In the genomic region with DNA sequence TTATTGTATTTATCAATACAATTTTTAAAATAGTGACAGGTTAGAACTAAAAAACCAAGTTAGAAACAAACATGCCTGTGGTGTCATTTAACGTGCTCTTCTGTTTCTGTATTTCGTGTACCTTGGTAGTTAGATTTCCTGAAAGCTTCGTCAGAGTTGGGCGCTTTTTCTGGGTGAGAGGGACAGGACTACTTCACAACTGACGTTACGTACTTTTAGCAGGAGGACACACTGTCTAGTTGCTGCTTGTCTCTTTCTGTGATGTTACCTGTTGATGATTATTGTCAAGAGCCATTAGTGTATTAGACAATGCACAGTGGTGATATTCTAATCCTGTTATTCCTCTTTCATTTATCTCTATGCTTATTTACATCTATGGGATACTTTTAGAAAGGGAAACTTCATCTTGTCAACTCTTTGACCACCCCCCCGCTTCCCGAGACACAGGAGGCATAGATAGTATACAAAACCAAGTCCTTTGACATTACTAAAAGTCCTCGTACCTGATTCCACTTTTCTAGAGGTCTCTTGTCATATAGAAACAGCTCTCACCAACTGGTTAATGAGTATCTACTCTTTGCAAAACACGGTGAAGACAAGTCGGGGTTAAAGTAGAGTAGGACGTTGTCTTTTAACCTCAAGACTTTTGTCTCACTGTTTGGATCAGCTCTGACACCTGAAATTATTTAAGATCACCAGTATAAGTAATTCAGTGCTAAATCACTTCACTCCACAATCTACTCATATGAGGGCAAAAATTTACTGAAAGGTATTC, we compare ENCODE assay signal across 30 cellular contexts.
DNase-seq lines count a peak whose midpoint lies in the region; ATAC-seq and TF ChIP-seq lines count a peak whose summit lies in the region.
"Had no signal": no experiment of that assay in that cellular context is flagged by ENCODE, and none has a peak within 500 bp of the region (broad histone marks: within the 10 kb centered on the region; RNA-seq: fewer than 3 reads in every experiment).

No MANE protein-coding gene starts in this region.

- H3K4me3 Mint-ChIP-seq in activated naive CD8-positive, alpha-beta T cell treated with anti-CD3 and anti-CD28 coated beads, Interleukin-2, amount 50 U/mL, for 24 hours = no peak overlapping the region
- H3K4me3 Mint-ChIP-seq: activated T-cell treated with anti-CD3 and anti-CD28 coated beads, Interleukin-2, amount 50 U/mL, for 24 hours; CD8-positive, alpha-beta T cell; naive thymus-derived CD8-positive, alpha-beta T cell; stimulated activated naive CD8-positive, alpha-beta T cell treated with anti-CD3 and anti-CD28 coated beads, Interleukin-15, Interleukin-2, amounts not matched to agents 100 ng/mL and 50 ng/mL, for 24 hours had no signal

- intact Hi-C loops in left colon (cut with DNase I, micrococcal nuclease) = no loop called here

- H3K9me3 Mint-ChIP-seq in activated naive CD8-positive, alpha-beta T cell treated with anti-CD3 and anti-CD28 coated beads, Interleukin-2, amount 50 U/mL, for 24 hours = no peaks in the 10 kb centered on the region
- H3K9me3 Mint-ChIP-seq: activated T-cell treated with anti-CD3 and anti-CD28 coated beads, Interleukin-2, amount 50 U/mL, for 24 hours; CD8-positive, alpha-beta T cell; naive thymus-derived CD8-positive, alpha-beta T cell; stimulated activated naive CD8-positive, alpha-beta T cell treated with anti-CD3 and anti-CD28 coated beads, Interleukin-15, Interleukin-2, amounts not matched to agents 100 ng/mL and 50 ng/mL, for 24 hours had no signal

- H3K4me1 Mint-ChIP-seq in activated naive CD8-positive, alpha-beta T cell treated with anti-CD3 and anti-CD28 coated beads, Interleukin-2, amount 50 U/mL, for 24 hours = no peaks in the 10 kb centered on the region
- H3K4me1 Mint-ChIP-seq: naive thymus-derived CD8-positive, alpha-beta T cell had no signal

- H3K27me3 ChIP-seq in lung (ENCODE audit: control insufficient read depth, insufficient read depth) = no peaks in the 10 kb centered on the region
- H3K27me3 ChIP-seq: body of pancreas, gastroesophageal sphincter, tibial artery had no signal

- CTCF ChIA-PET in HEK293 (lab: Yijun Ruan, JAX) = no interaction called here

- WGBS in lung, 2 donors = 69 to 86% methylated on average over 12 of the region's 12 CpGs

- H3K27ac ChIP-seq in HEK293 (ENCODE audit: extremely low read depth, low read depth, low read length) (no peak overlapping the region), lung (ENCODE audit: low read depth in 1 of 2, low read length in 1 of 2) (no peak overlapping the region)
- H3K27ac ChIP-seq: body of pancreas, gastroesophageal sphincter, PC-9, tibial artery, VCaP had no signal

- H3K36me3 ChIP-seq in HEK293 (ENCODE audit: control insufficient read depth in 2 of 2, insufficient read depth in 1 of 2, low read length in 2 of 2) (no peaks in the 10 kb centered on the region), lung (ENCODE audit: control insufficient read depth in 2 of 2, insufficient read depth in 2 of 2, low read length in 2 of 2) (no peaks in the 10 kb centered on the region)
- H3K36me3 ChIP-seq: gastroesophageal sphincter, tibial artery had no signal

- H3K27ac Mint-ChIP-seq in activated naive CD8-positive, alpha-beta T cell treated with anti-CD3 and anti-CD28 coated beads, Interleukin-2, amount 50 U/mL, for 24 hours = no peak overlapping the region
- H3K27ac Mint-ChIP-seq: activated T-cell treated with anti-CD3 and anti-CD28 coated beads, Interleukin-2, amount 50 U/mL, for 24 hours; CD8-positive, alpha-beta T cell; naive thymus-derived CD8-positive, alpha-beta T cell; stimulated activated naive CD8-positive, alpha-beta T cell treated with anti-CD3 and anti-CD28 coated beads, Interleukin-15, Interleukin-2, amounts not matched to agents 100 ng/mL and 50 ng/mL, for 24 hours had no signal

- ATAC-seq in GM18870 (IDR thresholded peaks at IDR 0.05; ENCODE audit: unreplicated experiment) (peak; percentile 50), HG03354 (IDR thresholded peaks at IDR 0.05; ENCODE audit: poor library complexity, severe bottlenecking, unreplicated experiment) (peak; percentile 94), lung (ENCODE audit: insufficient read depth, low FRiP score) (peak; percentile 7), left colon (no peak)
- no peak for ATAC-seq in activated naive CD8-positive, alpha-beta T cell treated with anti-CD3 and anti-CD28 coated beads, Interleukin-2, amount 50 U/mL, for 24 hours
- ATAC-seq: body of pancreas; CD8-positive, alpha-beta T cell; gastroesophageal sphincter; left ventricle myocardium superior; naive thymus-derived CD8-positive, alpha-beta T cell had no signal

- TF ChIP-seq CTCF in HEK293 (tag by site-specific recombination; IDR thresholded peaks at IDR 0.05) (no peak), lung (IDR thresholded peaks at IDR 0.05; ENCODE audit: control extremely low read depth, extremely low read depth) (no peak)

- POLR2A ChIA-PET in HEK293 (lab: Yijun Ruan, JAX) = no interaction called here

- H3K4me1 ChIP-seq in HEK293 (ENCODE audit: control insufficient read depth, insufficient read depth, low read length) = no peaks in the 10 kb centered on the region
- H3K4me1 ChIP-seq in lung (ENCODE audit: control insufficient read depth in 2 of 2, insufficient read depth in 2 of 2, low read length in 2 of 2) = peaks cover 0 to 3% of the 10 kb centered on the region in 2 donors
- H3K4me1 ChIP-seq: body of pancreas, gastroesophageal sphincter had no signal

- DNase-seq in lung (ENCODE audit: low spot score) (no peak), NCI-H1105 (lab: John Stamatoyannopoulos, UW) (no peak), COR-L47 (lab: John Stamatoyannopoulos, UW) (no peak), left colon (no peak)
- no peak for DNase-seq in activated naive CD8-positive, alpha-beta T cell treated with anti-CD3 and anti-CD28 coated beads, Interleukin-2, amount 50 U/mL, for 24 hours
- DNase-seq: activated CD4-positive, alpha-beta T cell treated with anti-CD3 and anti-CD28 coated beads for 48 hours; activated T-cell treated with anti-CD3 and anti-CD28 coated beads, Interleukin-2, amount 50 U/mL, for 24 hours; body of pancreas; CD8-positive, alpha-beta T cell; cerebellar nuclear complex; DMS 273 treated with DMSO at 0.1 percent for 48 hours; EL; GOT3; IMR-90; left ventricle myocardium superior; naive thymus-derived CD8-positive, alpha-beta T cell; NCI-H187; NCI-H2171 treated with DMSO at 0.1 percent for 48 hours; NCI-H524; NK-92 treated with Interleukin-12 subunit alpha and Interleukin-12 subunit beta, amount 100 ng/mL, for 24 hours; occipital lobe; PC-9; Right ventricle myocardium superior; tibial artery had no signal

- no peaks in the 10 kb centered on the region for H3K27me3 Mint-ChIP-seq in activated naive CD8-positive, alpha-beta T cell treated with anti-CD3 and anti-CD28 coated beads, Interleukin-2, amount 50 U/mL, for 24 hours
- H3K27me3 Mint-ChIP-seq: activated T-cell treated with anti-CD3 and anti-CD28 coated beads, Interleukin-2, amount 50 U/mL, for 24 hours; stimulated activated naive CD8-positive, alpha-beta T cell treated with anti-CD3 and anti-CD28 coated beads, Interleukin-15, Interleukin-2, amounts not matched to agents 100 ng/mL and 50 ng/mL, for 24 hours had no signal

- no peaks in the 10 kb centered on the region for H3K9me3 ChIP-seq in HEK293 (ENCODE audit: control insufficient read depth, insufficient read depth, low read depth, low read length)
- H3K9me3 ChIP-seq in lung (ENCODE audit: control insufficient read depth in 2 of 2, insufficient read depth in 1 of 2, low read length in 1 of 2) = no peaks in the 10 kb centered on the region
- H3K9me3 ChIP-seq: body of pancreas, gastroesophageal sphincter, tibial artery had no signal

- H3K36me3 Mint-ChIP-seq in activated naive CD8-positive, alpha-beta T cell treated with anti-CD3 and anti-CD28 coated beads, Interleukin-2, amount 50 U/mL, for 24 hours (ENCODE audit: low read depth) = no peaks in the 10 kb centered on the region
- H3K36me3 Mint-ChIP-seq: CD8-positive, alpha-beta T cell; naive thymus-derived CD8-positive, alpha-beta T cell had no signal

- no peak overlapping the region for H3K4me3 ChIP-seq in HEK293 (ENCODE audit: low read depth, low read length)
- H3K4me3 ChIP-seq in lung = no peak overlapping the region
- H3K4me3 ChIP-seq: body of pancreas, gastroesophageal sphincter, PC-9, tibial artery had no signal

TF ChIP-seq in HEK293, 187 proteins besides CTCF, POLR2A, EP300 and RAD21:
- TF ChIP-seq ZNF529 (tag by site-specific recombination; IDR thresholded peaks at IDR 0.05; ENCODE audit: insufficient replicate concordance) (no peak), ZNF76 (tag by site-specific recombination; IDR thresholded peaks at IDR 0.05; ENCODE audit: borderline replicate concordance, low read depth) (no peak), SCRT2 (tag by site-specific recombination; IDR thresholded peaks at IDR 0.05) (peak; percentile 36; the same call in 1 of the 2 replicates)

Comparison
In these comparisons a context has a peak if more than half of its experiments do, and no peak if none do; other contexts are left out.
1. ATAC-seq: peak in GM18870 (single experiment), HG03354 (single experiment) and lung (single experiment); none in left colon (single experiment) and activated naive CD8-positive, alpha-beta T cell treated with anti-CD3 and anti-CD28 coated beads, Interleukin-2, amount 50 U/mL, for 24 hours (single experiment).